Comparison of ENCODE assay signal across 11 cellular contexts in the genomic region with DNA sequence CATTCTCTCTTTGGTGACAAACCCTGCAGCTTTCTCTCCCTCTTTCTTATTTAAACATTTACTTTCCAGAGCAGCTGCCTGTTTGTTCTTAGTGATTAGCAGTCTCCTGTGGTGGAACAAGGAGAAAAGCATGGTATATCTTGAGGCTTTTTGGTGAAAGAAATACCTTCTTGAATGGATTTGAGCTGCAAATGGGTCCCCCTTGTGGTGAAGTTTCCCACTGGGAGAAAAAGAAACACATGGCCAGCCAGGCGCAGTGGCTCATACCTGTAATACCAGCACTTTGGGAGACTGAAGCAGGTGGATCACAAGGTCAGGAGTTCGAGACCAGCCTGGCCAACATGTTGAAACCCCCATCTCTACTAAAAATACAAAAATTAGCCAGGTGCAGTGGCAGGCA. TPM values are rescaled to one million over a fixed set of nuclear protein-coding genes. Genes with fewer than 3 reads are reported as not detected.
A peak's percentile ranks its signal among the peaks of the same experiment; 100 is the strongest.
DNase-seq lines count a peak whose midpoint lies in the region; ATAC-seq and TF ChIP-seq lines count a peak whose summit lies in the region.
"Had no signal": no experiment of that assay in that cellular context is flagged by ENCODE, and none has a peak within 500 bp of the region (broad histone marks: within the 10 kb centered on the region; RNA-seq: fewer than 3 reads in every experiment).

No MANE protein-coding gene starts in this region.

- intact Hi-C loops in Calu3 (cut with micrococcal nuclease; ENCODE audit: unreplicated experiment), result no loop called here
- intact Hi-C loops in ascending aorta (cut with DNase I), result no loop called here
- intact Hi-C loops in Right ventricle myocardium inferior (cut with DNase I), result no loop called here

- peak; percentile 57 for DNase-seq in Calu3
- peak; percentile 64 for DNase-seq in HT1080 (ENCODE audit: low read depth)
- DNase-seq in ascending aorta (ENCODE audit: low spot score in 2 of 2), result no peak
- peak; percentile 8 to 35 for DNase-seq in lung microvascular endothelial cell (ENCODE audit: low read depth in 2 of 2)
- no peak for DNase-seq in activated effector memory CD4-positive, alpha-beta T cell treated with Interleukin-2 at 50 U/mL for 16 hours
- DNase-seq in activated CD8-positive, alpha-beta memory T cell treated with anti-CD3 and anti-CD28 coated beads, Interleukin-2, amount 50 U/mL, for 4 hours, result no peak
- no peak for DNase-seq in Right ventricle myocardium inferior (ENCODE audit: missing footprints)
- DNase-seq: activated CD8-positive, alpha-beta memory T cell treated with anti-CD3 and anti-CD28 coated beads, Interleukin-2, amount 50 U/mL, for 48 hours; foreskin melanocyte; NCI-H526 treated with DMSO at 0.1 percent for 48 hours had no signal

- CTCF ChIA-PET in Calu3 (lab: Charles Lee), result interaction anchor here (0.6 to 2.5 kb wide), 7 partner anchors 12 to 1419 kb away, joined by 3 to 9 read pairs (median 3); a partner anchor contains a TSS

- no TSS peak for BruUV-seq in Calu3 (replicated peaks; lab: Mats Ljungman, UMichigan)

- no peaks in the 10 kb centered on the region for H3K36me3 Mint-ChIP-seq in Calu3 (ENCODE audit: insufficient read depth, unreplicated experiment)

- H3K4me3 ChIP-seq in ascending aorta, result no peak overlapping the region

- no peaks in the 10 kb centered on the region for H3K4me1 ChIP-seq in ascending aorta

- no peaks in the 10 kb centered on the region for H3K27me3 ChIP-seq in ascending aorta

- no peak overlapping the region for H3K27ac Mint-ChIP-seq in Calu3 (ENCODE audit: unreplicated experiment)

- TF ChIP-seq CTCF in Calu3 (IDR thresholded peaks at IDR 0.05; ENCODE audit: unreplicated experiment), result peak; percentile 56
- TF ChIP-seq CTCF in ascending aorta (IDR thresholded peaks at IDR 0.05), result peak in 2 of 3 experiments; percentile 7 to 20

- ATAC-seq in Right ventricle myocardium inferior (no peak), GM19463 (IDR thresholded peaks at IDR 0.05; ENCODE audit: unreplicated experiment) (no peak)

- no peak overlapping the region for H3K4me3 Mint-ChIP-seq in Calu3 (ENCODE audit: low read depth, unreplicated experiment)

- no peaks in the 10 kb centered on the region for H3K36me3 ChIP-seq in ascending aorta

- peaks cover 3% of the 10 kb centered on the region for H3K9me3 Mint-ChIP-seq in Calu3 (ENCODE audit: low read depth, unreplicated experiment)

- H3K27ac ChIP-seq in ascending aorta, result no peak overlapping the region

- H3K27me3 Mint-ChIP-seq in Calu3 (ENCODE audit: unreplicated experiment), result no peaks in the 10 kb centered on the region

- no peaks in the 10 kb centered on the region for H3K9me3 ChIP-seq in ascending aorta

- H3K4me1 Mint-ChIP-seq in Calu3 (ENCODE audit: low read depth, unreplicated experiment), result no peaks in the 10 kb centered on the region

RNA-seq across cellular contexts. Expression of a gene that starts 48.3 kb away (rescaled TPM):
- total RNA-seq in Calu3 (2022) (3.8 and 5.8 TPM in 2 replicates), ascending aorta (0.43 TPM), lung microvascular endothelial cell (not detected in 2 replicates), Right ventricle myocardium inferior (2.0 TPM)
- total RNA-seq in HT1080 (2014; rRNA removed; shearing (Covaris generic)), result 2.3 TPM in 1 of 2 replicates, not detected in the other
- 0.02 TPM in 2 replicates for polyA plus RNA-seq in HT1080 (2015; cell fraction: cytosol; rRNA removed)
- polyA plus RNA-seq in HT1080 (2015; cell fraction: nucleus; rRNA removed), result 0.26 TPM in 1 of 2 replicates, not detected in the other

Comparison
In these comparisons a context has a peak if more than half of its experiments do, and no peak if none do; other contexts are left out.
1. DNase-seq: peak in Calu3 (single experiment), HT1080 (single experiment) and lung microvascular endothelial cell (2 of 2); none in ascending aorta (0 of 2), activated effector memory CD4-positive, alpha-beta T cell treated with Interleukin-2 at 50 U/mL for 16 hours (single experiment), activated CD8-positive, alpha-beta memory T cell treated with anti-CD3 and anti-CD28 coated beads, Interleukin-2, amount 50 U/mL, for 4 hours (single experiment) and Right ventricle myocardium inferior (single experiment).